In genomic region chr7:111929258-111929657, GRCh38 we compare ENCODE assay signal across 1 cellular context.
TF ChIP-seq lines count a peak whose summit lies in the region.

No MANE protein-coding gene starts in this region.

TF ChIP-seq in GM23338, 12 proteins besides CTCF, POLR2A, EP300 and RAD21 (continued from another document):
- TF ChIP-seq REST (IDR thresholded peaks at IDR 0.05; ENCODE audit: unreplicated experiment) (no peak), CREB1 (CRISPR knock-in tag; IDR thresholded peaks at IDR 0.05; ENCODE audit: low read depth) (no peak)
